In genomic region chr17:60525624-60526514, GRCh38 we compare ENCODE assay signal across 8 cellular contexts. TPM values are rescaled to one million over a fixed set of nuclear protein-coding genes. Genes with fewer than 3 reads are reported as not detected.
DNase-seq lines count a peak whose midpoint lies in the region; ATAC-seq, FAIRE-seq and TF ChIP-seq lines count a peak whose summit lies in the region.

A gene with protein sequence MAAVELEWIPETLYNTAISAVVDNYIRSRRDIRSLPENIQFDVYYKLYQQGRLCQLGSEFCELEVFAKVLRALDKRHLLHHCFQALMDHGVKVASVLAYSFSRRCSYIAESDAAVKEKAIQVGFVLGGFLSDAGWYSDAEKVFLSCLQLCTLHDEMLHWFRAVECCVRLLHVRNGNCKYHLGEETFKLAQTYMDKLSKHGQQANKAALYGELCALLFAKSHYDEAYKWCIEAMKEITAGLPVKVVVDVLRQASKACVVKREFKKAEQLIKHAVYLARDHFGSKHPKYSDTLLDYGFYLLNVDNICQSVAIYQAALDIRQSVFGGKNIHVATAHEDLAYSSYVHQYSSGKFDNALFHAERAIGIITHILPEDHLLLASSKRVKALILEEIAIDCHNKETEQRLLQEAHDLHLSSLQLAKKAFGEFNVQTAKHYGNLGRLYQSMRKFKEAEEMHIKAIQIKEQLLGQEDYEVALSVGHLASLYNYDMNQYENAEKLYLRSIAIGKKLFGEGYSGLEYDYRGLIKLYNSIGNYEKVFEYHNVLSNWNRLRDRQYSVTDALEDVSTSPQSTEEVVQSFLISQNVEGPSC (minus strand): TSS chr17:60526242. CDS start chr17:60525931, 311 bp downstream.

- H3K4me3 Mint-ChIP-seq in WTC11 = peak within 1 kb of the TSS; percentile 98

- no peaks in the 10 kb centered on the region for H3K27me3 Mint-ChIP-seq in WTC11 (ENCODE audit: low read depth)

- POLR2A ChIA-PET in A549 (lab: Yijun Ruan, JAX) = interaction anchor here (0.5 to 1.7 kb wide), 18 partner anchors 9 to 779 kb away, joined by 3 to 15 read pairs (median 3); partner anchors contain the start of genes BCAS3, PPM1D and USP32
- POLR2A ChIA-PET in WTC11 (lab: Charles Lee) = interaction anchor here (0.8 to 1.2 kb wide), 3 partner anchors 14 to 74 kb away, joined by 3 to 5 read pairs (median 3); partner anchors contain the start of gene PPM1D

- H3K4me2 ChIP-seq in A549 = peak within 1 kb of the TSS; percentile 94

- H3K27me3 ChIP-seq in bronchial epithelial cell (ENCODE audit: control insufficient read depth, insufficient read depth, low read length) = no peaks in the 10 kb centered on the region

- H3K4me1 ChIP-seq in A549 = peaks cover 18% of the 10 kb centered on the region; the same call in 2 of the 3 replicates

- CTCF ChIA-PET in A549 (lab: Yijun Ruan, JAX) = interaction anchor here (0.6 to 2.0 kb wide), 8 partner anchors 11 to 449 kb away, joined by 3 to 10 read pairs (median 3); no protein-coding TSS in a partner anchor
- CTCF ChIA-PET in WTC11 (lab: Charles Lee) = interaction anchor here (0.6 to 1.4 kb wide), 7 partner anchors 13 to 120 kb away, joined by 3 to 6 read pairs (median 3); partner anchors contain the start of gene PPM1D

- H3K36me3 Mint-ChIP-seq in WTC11 = peaks cover 12% of the 10 kb centered on the region

- H3K4me3 ChIP-seq in A549 = peak within 1 kb of the TSS; percentile 90
- peak within 1 kb of the TSS; percentile 65 for H3K4me3 ChIP-seq in bronchial epithelial cell (ENCODE audit: low read depth, low read length)

- FAIRE-seq in A549 (lab: Jason Lieb, UNC) (no peak), bronchial epithelial cell (lab: Jason Lieb, UNC) (no peak)

- H3K36me3 ChIP-seq in bronchial epithelial cell (ENCODE audit: control insufficient read depth, insufficient read depth, low read length) = no peaks in the 10 kb centered on the region

- under 1% methylated on average over 55 of the region's 72 CpGs for WGBS in A549 (ENCODE audit: missing lambda C conversion rate)

- TF ChIP-seq RAD21 in A549 (conservative IDR thresholded peaks at IDR 0.05 in 1 of 2, IDR thresholded peaks at IDR 0.05 in 1 of 2) = no peak; a peak in 1 of 5 replicates

- no peak for TF ChIP-seq CTCF in A549 (IDR thresholded peaks at IDR 0.05)
- TF ChIP-seq CTCF in WTC11 (IDR thresholded peaks at IDR 0.05) = no peak
- TF ChIP-seq CTCF in bronchial epithelial cell (IDR thresholded peaks at IDR 0.05; ENCODE audit: insufficient read depth, low read length, severe bottlenecking) = no peak

- peaks cover 14% of the 10 kb centered on the region; the same call in 1 of the 2 replicates for H3K9me3 Mint-ChIP-seq in WTC11

- peaks cover 15% of the 10 kb centered on the region for H3K4me1 Mint-ChIP-seq in WTC11

- ATAC-seq in A549 (peak; percentile 97 to 98), GM18867 (IDR thresholded peaks at IDR 0.05; ENCODE audit: unreplicated experiment) (peak; percentile 87), HG03097 (IDR thresholded peaks at IDR 0.05; ENCODE audit: low FRiP score, unreplicated experiment) (peak; percentile 82), WTC11 (peak; percentile 94)

- no peaks in the 10 kb centered on the region for H3K9me3 ChIP-seq in A549

- peak within 1 kb of the TSS; percentile 91 to 93 for H3K27ac ChIP-seq in A549

- peak; percentile 96 for TF ChIP-seq POLR2A in A549 (IDR thresholded peaks at IDR 0.05; ENCODE audit: low read length)

- TF ChIP-seq EP300 in A549 (IDR thresholded peaks at IDR 0.05) = no peak

- peak within 1 kb of the TSS; percentile 98 for H3K27ac Mint-ChIP-seq in WTC11

- DNase-seq in A549 (ENCODE audit: low read depth in 1 of 2, low spot score in 1 of 2) = peak; percentile 87 to 93
- DNase-seq in NCI-H2171 treated with DMSO at 0.1 percent for 48 hours (lab: John Stamatoyannopoulos, UW) = peak; percentile 84
- DNase-seq in WTC11 (ENCODE audit: low spot score) = peak; percentile 80
- peak; percentile 62 for DNase-seq in bronchial epithelial cell (ENCODE audit: low read depth)
- peak; percentile 92 for DNase-seq in iPS-NIHi7 (ENCODE audit: extremely low spot score)
- DNase-seq in smooth muscle cell of the brain vasculature (ENCODE audit: low read depth, low spot score) = peak; percentile 70

TF ChIP-seq in A549, 52 proteins besides CTCF, POLR2A, EP300 and RAD21 (continues in another document):
- TF ChIP-seq E2F6 (IDR thresholded peaks at IDR 0.05; ENCODE audit: borderline replicate concordance, low read depth) (peak; percentile 69), SMC3 (IDR thresholded peaks at IDR 0.05) (peak; percentile 10; the same call in 1 of the 3 replicates), PHF8 (IDR thresholded peaks at IDR 0.05; ENCODE audit: borderline replicate concordance, low read depth) (peak; percentile 95), MYC (IDR thresholded peaks at IDR 0.05; ENCODE audit: borderline replicate concordance, low read length) (0 out of 2 replicates have a peak, but pooled peaks have one; percentile 71), GATA3 (IDR thresholded peaks at IDR 0.05; ENCODE audit: borderline replicate concordance) (peak; percentile 23; the same call in 1 of the 2 replicates), CEBPB (IDR thresholded peaks at IDR 0.05) (no peak), TFCP2L1 (CRISPR knock-in tag; IDR thresholded peaks at IDR 0.05) (0 out of 2 replicates have a peak, but pooled peaks have one; percentile 65), RARB (CRISPR knock-in tag; IDR thresholded peaks at IDR 0.05) (no peak), FOXS1 (CRISPR knock-in tag; IDR thresholded peaks at IDR 0.05) (no peak), MAZ (IDR thresholded peaks at IDR 0.05; ENCODE audit: borderline replicate concordance, low read depth, low read length) (peak; percentile 92)
- TF ChIP-seq, protein P1, sequence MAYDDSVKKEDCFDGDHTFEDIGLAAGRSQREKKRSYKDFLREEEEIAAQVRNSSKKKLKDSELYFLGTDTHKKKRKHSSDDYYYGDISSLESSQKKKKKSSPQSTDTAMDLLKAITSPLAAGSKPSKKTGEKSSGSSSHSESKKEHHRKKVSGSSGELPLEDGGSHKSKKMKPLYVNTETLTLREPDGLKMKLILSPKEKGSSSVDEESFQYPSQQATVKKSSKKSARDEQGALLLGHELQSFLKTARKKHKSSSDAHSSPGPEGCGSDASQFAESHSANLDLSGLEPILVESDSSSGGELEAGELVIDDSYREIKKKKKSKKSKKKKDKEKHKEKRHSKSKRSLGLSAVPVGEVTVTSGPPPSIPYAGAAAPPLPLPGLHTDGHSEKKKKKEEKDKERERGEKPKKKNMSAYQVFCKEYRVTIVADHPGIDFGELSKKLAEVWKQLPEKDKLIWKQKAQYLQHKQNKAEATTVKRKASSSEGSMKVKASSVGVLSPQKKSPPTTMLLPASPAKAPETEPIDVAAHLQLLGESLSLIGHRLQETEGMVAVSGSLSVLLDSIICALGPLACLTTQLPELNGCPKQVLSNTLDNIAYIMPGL (CRISPR knock-in tag; IDR thresholded peaks at IDR 0.05; ENCODE audit: borderline replicate concordance) = peak; percentile 73; the same call in 1 of the 2 replicates

TF ChIP-seq in WTC11, 78 proteins besides CTCF, POLR2A, EP300 and RAD21 (continues in another document):
- TF ChIP-seq, protein P2, sequence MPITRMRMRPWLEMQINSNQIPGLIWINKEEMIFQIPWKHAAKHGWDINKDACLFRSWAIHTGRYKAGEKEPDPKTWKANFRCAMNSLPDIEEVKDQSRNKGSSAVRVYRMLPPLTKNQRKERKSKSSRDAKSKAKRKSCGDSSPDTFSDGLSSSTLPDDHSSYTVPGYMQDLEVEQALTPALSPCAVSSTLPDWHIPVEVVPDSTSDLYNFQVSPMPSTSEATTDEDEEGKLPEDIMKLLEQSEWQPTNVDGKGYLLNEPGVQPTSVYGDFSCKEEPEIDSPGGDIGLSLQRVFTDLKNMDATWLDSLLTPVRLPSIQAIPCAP (CRISPR knock-in tag; IDR thresholded peaks at IDR 0.05) = no peak
- no peak for TF ChIP-seq OVOL2 (CRISPR knock-in tag; IDR thresholded peaks at IDR 0.05; ENCODE audit: borderline replicate concordance)
- TF ChIP-seq, protein P3, sequence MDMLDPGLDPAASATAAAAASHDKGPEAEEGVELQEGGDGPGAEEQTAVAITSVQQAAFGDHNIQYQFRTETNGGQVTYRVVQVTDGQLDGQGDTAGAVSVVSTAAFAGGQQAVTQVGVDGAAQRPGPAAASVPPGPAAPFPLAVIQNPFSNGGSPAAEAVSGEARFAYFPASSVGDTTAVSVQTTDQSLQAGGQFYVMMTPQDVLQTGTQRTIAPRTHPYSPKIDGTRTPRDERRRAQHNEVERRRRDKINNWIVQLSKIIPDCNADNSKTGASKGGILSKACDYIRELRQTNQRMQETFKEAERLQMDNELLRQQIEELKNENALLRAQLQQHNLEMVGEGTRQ (CRISPR knock-in tag; IDR thresholded peaks at IDR 0.05) = no peak
- no peak for TF ChIP-seq SOX15 (CRISPR knock-in tag; IDR thresholded peaks at IDR 0.05)
- TF ChIP-seq, protein P4, sequence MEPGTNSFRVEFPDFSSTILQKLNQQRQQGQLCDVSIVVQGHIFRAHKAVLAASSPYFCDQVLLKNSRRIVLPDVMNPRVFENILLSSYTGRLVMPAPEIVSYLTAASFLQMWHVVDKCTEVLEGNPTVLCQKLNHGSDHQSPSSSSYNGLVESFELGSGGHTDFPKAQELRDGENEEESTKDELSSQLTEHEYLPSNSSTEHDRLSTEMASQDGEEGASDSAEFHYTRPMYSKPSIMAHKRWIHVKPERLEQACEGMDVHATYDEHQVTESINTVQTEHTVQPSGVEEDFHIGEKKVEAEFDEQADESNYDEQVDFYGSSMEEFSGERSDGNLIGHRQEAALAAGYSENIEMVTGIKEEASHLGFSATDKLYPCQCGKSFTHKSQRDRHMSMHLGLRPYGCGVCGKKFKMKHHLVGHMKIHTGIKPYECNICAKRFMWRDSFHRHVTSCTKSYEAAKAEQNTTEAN (CRISPR knock-in tag; IDR thresholded peaks at IDR 0.05) = no peak
- TF ChIP-seq ZNF512 (CRISPR knock-in tag; IDR thresholded peaks at IDR 0.05; ENCODE audit: borderline replicate concordance) = no peak

RNA-seq across cellular contexts. Expression of the gene that starts here (rescaled TPM):
- polyA plus RNA-seq in A549 (2011; rRNA removed) (22.5 and 31.6 TPM in 2 replicates), A549 (2017; fragmentation: RNase III; extraction: RNeasy Plus Mini Kit Qiagen cat#74134 plus additional on column Dnase treatment) (32.1 to 35.2 TPM (median 34.0 TPM) in 3 replicates)
- 3.4 and 4.2 TPM in 2 replicates for polyA plus RNA-seq in A549 (2012; cell fraction: cytosol; rRNA removed)
- polyA plus RNA-seq in A549 (2012; cell fraction: nucleus; rRNA removed) = 2.4 and 3.5 TPM in 2 replicates
- polyA minus RNA-seq in A549 (2011; rRNA and poly(A)+ RNA removed) = 32.6 and 41.5 TPM in 2 replicates
- total RNA-seq in WTC11 (2021) (15.3 to 17.1 TPM (median 16.8 TPM) in 3 replicates), bronchial epithelial cell (15.5 and 17.3 TPM in 2 replicates)

Comparison
In these comparisons a context has a peak if more than half of its experiments do, and no peak if none do; other contexts are left out.
1. Peak in every context shown above with its lines: DNase-seq, ATAC-seq, H3K4me3 ChIP-seq and H3K27ac ChIP-seq.